In the genomic region with DNA sequence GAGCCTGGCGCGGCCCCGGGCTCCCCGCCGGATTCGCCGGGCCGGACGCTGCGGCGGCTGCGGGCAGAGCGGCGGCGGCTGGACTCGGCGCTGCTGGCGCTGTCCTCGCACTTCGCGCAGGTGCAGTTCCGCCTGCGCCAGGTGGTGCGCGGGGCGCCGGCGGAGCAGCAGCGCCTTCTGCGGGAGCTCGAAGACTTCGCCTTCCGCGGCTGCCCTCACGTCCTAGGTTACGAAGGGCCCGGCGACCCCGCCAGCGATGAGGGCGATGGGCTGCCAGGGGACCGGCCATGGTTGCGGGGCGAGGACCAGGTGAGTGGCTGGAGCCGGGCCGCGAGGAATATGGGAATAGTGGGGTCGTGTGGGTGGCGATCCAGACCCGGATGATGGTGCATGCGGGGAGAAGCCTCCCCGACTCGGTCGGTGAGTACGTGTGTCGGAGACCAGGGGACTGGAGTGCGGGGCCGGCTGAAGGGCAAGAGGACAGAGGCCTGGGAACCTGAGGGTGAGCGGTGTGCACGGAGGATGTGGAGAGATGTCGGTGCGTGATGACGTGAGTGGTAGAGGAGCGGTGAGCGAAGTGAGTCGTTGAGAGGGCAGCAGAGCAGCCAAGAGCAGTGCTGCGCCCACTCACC, we compare ENCODE assay signal across 1 cellular context.
TF ChIP-seq lines count a peak whose summit lies in the region.

No MANE protein-coding gene starts in this region.

TF ChIP-seq in neural cell, 6 proteins besides CTCF, POLR2A, EP300 and RAD21:
- TF ChIP-seq EZH2 (IDR thresholded peaks at IDR 0.05; ENCODE audit: borderline replicate concordance, insufficient read depth, low read length, poor library complexity, severe bottlenecking) (no peak), POLR2AphosphoS5 (IDR thresholded peaks at IDR 0.05) (peak; percentile 73), SMC3 (conservative IDR thresholded peaks at IDR 0.05; ENCODE audit: poor library complexity) (peak; percentile 33), TAF1 (IDR thresholded peaks at IDR 0.05; ENCODE audit: low read depth) (no peak), MXI1 (conservative IDR thresholded peaks at IDR 0.05; ENCODE audit: poor library complexity, severe bottlenecking) (peak; percentile 77)
- TF ChIP-seq, protein P1, sequence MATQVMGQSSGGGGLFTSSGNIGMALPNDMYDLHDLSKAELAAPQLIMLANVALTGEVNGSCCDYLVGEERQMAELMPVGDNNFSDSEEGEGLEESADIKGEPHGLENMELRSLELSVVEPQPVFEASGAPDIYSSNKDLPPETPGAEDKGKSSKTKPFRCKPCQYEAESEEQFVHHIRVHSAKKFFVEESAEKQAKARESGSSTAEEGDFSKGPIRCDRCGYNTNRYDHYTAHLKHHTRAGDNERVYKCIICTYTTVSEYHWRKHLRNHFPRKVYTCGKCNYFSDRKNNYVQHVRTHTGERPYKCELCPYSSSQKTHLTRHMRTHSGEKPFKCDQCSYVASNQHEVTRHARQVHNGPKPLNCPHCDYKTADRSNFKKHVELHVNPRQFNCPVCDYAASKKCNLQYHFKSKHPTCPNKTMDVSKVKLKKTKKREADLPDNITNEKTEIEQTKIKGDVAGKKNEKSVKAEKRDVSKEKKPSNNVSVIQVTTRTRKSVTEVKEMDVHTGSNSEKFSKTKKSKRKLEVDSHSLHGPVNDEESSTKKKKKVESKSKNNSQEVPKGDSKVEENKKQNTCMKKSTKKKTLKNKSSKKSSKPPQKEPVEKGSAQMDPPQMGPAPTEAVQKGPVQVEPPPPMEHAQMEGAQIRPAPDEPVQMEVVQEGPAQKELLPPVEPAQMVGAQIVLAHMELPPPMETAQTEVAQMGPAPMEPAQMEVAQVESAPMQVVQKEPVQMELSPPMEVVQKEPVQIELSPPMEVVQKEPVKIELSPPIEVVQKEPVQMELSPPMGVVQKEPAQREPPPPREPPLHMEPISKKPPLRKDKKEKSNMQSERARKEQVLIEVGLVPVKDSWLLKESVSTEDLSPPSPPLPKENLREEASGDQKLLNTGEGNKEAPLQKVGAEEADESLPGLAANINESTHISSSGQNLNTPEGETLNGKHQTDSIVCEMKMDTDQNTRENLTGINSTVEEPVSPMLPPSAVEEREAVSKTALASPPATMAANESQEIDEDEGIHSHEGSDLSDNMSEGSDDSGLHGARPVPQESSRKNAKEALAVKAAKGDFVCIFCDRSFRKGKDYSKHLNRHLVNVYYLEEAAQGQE (IDR thresholded peaks at IDR 0.05; ENCODE audit: borderline replicate concordance), result no peak
